In genomic region chr6:6920114-6920983, GRCh38 we compare ENCODE assay signal across 31 cellular contexts.
A peak's percentile ranks its signal among the peaks of the same experiment; 100 is the strongest.
DNase-seq lines count a peak whose midpoint lies in the region; ATAC-seq and TF ChIP-seq lines count a peak whose summit lies in the region.
"Had no signal": no experiment of that assay in that cellular context is flagged by ENCODE, and none has a peak within 500 bp of the region (broad histone marks: within the 10 kb centered on the region; RNA-seq: fewer than 3 reads in every experiment).

No MANE protein-coding gene starts in this region.

- H3K36me3 ChIP-seq in gastrocnemius medialis: no peaks in the 10 kb centered on the region
- no peaks in the 10 kb centered on the region for H3K36me3 ChIP-seq in transverse colon
- H3K36me3 ChIP-seq: HAP-1, neutrophil, upper lobe of left lung had no signal

- no peaks in the 10 kb centered on the region for H3K9me3 ChIP-seq in gastrocnemius medialis
- H3K9me3 ChIP-seq in transverse colon: no peaks in the 10 kb centered on the region
- H3K9me3 ChIP-seq: Caco-2, HAP-1, neutrophil, upper lobe of left lung had no signal

- DNase-seq in NCI-H2029 (lab: John Stamatoyannopoulos, UW) (peak; percentile 82), NCI-H2029 treated with DMSO at 0.1 percent for 48 hours (lab: John Stamatoyannopoulos, UW) (no peak), left ventricle myocardium superior (no peak), gastrocnemius medialis (peak in 1 of 2 donors; percentile 68), transverse colon (no peak), NCI-H510A (lab: John Stamatoyannopoulos, UW) (no peak)
- no peak for DNase-seq in activated naive CD8-positive, alpha-beta T cell treated with anti-CD3 and anti-CD28 coated beads for 36 hours
- DNase-seq: activated CD4-positive, alpha-beta memory T cell treated with anti-CD3 and anti-CD28 coated beads, Interleukin-2, amount 10 ng/mL, durations not matched to agents 7 days and 5 days; activated CD8-positive, alpha-beta memory T cell treated with anti-CD3 and anti-CD28 coated beads, Interleukin-2, amount 50 U/mL, for 48 hours; activated naive CD4-positive, alpha-beta T cell treated with Interleukin-2 at 50 U/mL for 16 hours; amniotic stem cell; Caco-2; DMS79; GDM1; hypothalamus; mesenchymal stem cell; NCI-H1694; SHP77 treated with DMSO at 0.1 percent for 48 hours; stimulated activated CD4-positive, alpha-beta T cell treated with anti-CD3 and anti-CD28 coated beads, Interleukin-12 subunit alpha, Interleukin-12 subunit beta, amount 100 ng/mL, for 4 hours; stimulated activated CD4-positive, alpha-beta T cell treated with anti-CD3 and anti-CD28 coated beads, Interleukin-2, amount 100 ng/mL, for 48 hours; upper lobe of left lung had no signal

- peaks cover 1% of the 10 kb centered on the region for H3K36me3 Mint-ChIP-seq in activated naive CD8-positive, alpha-beta T cell treated with anti-CD3 and anti-CD28 coated beads for 36 hours
- H3K36me3 Mint-ChIP-seq: IgD-negative memory B cell had no signal

- H3K9me3 Mint-ChIP-seq in activated naive CD8-positive, alpha-beta T cell treated with anti-CD3 and anti-CD28 coated beads for 36 hours: no peaks in the 10 kb centered on the region
- H3K9me3 Mint-ChIP-seq: activated CD4-positive, alpha-beta memory T cell treated with anti-CD3 and anti-CD28 coated beads, Interleukin-2, amount 10 ng/mL, durations not matched to agents 7 days and 5 days; IgD-negative memory B cell; T-helper 2 cell treated with Interferon-gamma antibody and Interleukin-4, amounts not matched to agents 5 μg/mL and 100 μg/mL, for 36 hours had no signal

- TF ChIP-seq POLR2A in gastrocnemius medialis (IDR thresholded peaks at IDR 0.05): no peak
- no peak for TF ChIP-seq POLR2A in transverse colon (IDR thresholded peaks at IDR 0.05)

- peak overlapping the region; percentile 83 to 96 (median 92) for H3K27ac ChIP-seq in gastrocnemius medialis
- H3K27ac ChIP-seq in transverse colon: no peak overlapping the region
- H3K27ac ChIP-seq: 22Rv1, C4-2B, neutrophil, upper lobe of left lung had no signal

- H3K4me1 Mint-ChIP-seq in activated naive CD8-positive, alpha-beta T cell treated with anti-CD3 and anti-CD28 coated beads for 36 hours: peaks cover 42% of the 10 kb centered on the region
- H3K4me1 Mint-ChIP-seq: activated CD4-positive, alpha-beta memory T cell treated with anti-CD3 and anti-CD28 coated beads, Interleukin-2, amount 10 ng/mL, durations not matched to agents 7 days and 5 days had no signal

- H3K27me3 ChIP-seq in gastrocnemius medialis (no peaks in the 10 kb centered on the region), transverse colon (no peaks in the 10 kb centered on the region)
- H3K27me3 ChIP-seq: neutrophil, upper lobe of left lung had no signal

- no peak overlapping the region for H3K4me3 Mint-ChIP-seq in activated naive CD8-positive, alpha-beta T cell treated with anti-CD3 and anti-CD28 coated beads for 36 hours
- H3K4me3 Mint-ChIP-seq: activated CD4-positive, alpha-beta memory T cell treated with anti-CD3 and anti-CD28 coated beads, Interleukin-2, amount 10 ng/mL, durations not matched to agents 7 days and 5 days; activated T-helper 1 cell treated with anti-CD3 and anti-CD28 coated beads, Interleukin-12 subunit alpha, Interleukin-12 subunit beta, Interleukin-2, Interleukin-4 antibody, amounts not matched to agents 30 ng/mL and 10 ng/mL and 1 ng/mL, durations not matched to agents 14 hours and 24 hours and 36 hours; IgD-negative memory B cell; T-helper 2 cell treated with Interferon-gamma antibody and Interleukin-4, amounts not matched to agents 5 μg/mL and 100 μg/mL, for 36 hours had no signal

- peaks cover 58 to 66% of the 10 kb centered on the region in 2 donors for H3K4me1 ChIP-seq in gastrocnemius medialis
- H3K4me1 ChIP-seq in transverse colon: peaks cover 9 to 15% (median 11%) of the 10 kb centered on the region in 4 donors
- H3K4me1 ChIP-seq: HAP-1 had no signal

- H3K27me3 Mint-ChIP-seq in activated naive CD8-positive, alpha-beta T cell treated with anti-CD3 and anti-CD28 coated beads for 36 hours: peaks cover 12% of the 10 kb centered on the region

- intact Hi-C loops in left ventricle myocardium superior (cut with micrococcal nuclease) (no loop called here), gastrocnemius medialis (cut with DNase I; ENCODE audit: low total_unique reads) (loop anchor here (5.0 kb wide), 1 partner anchor 173 kb away; no protein-coding TSS in a partner anchor), transverse colon (cut with DNase I; ENCODE audit: low total_unique reads) (no loop called here)

- WGBS in transverse colon (ENCODE audit: low coverage in 1 of 2), 2 donors: 72 to 81% methylated on average over 3 to 9 of the region's 9 CpGs

- H3K4me3 ChIP-seq in gastrocnemius medialis (no peak overlapping the region), transverse colon (no peak overlapping the region)
- H3K4me3 ChIP-seq: HAP-1, upper lobe of left lung had no signal

- no peak for TF ChIP-seq EP300 in transverse colon (IDR thresholded peaks at IDR 0.05; ENCODE audit: low read depth)

- peak overlapping the region; percentile 14 for H3K27ac Mint-ChIP-seq in activated naive CD8-positive, alpha-beta T cell treated with anti-CD3 and anti-CD28 coated beads for 36 hours
- H3K27ac Mint-ChIP-seq: activated CD4-positive, alpha-beta memory T cell treated with anti-CD3 and anti-CD28 coated beads, Interleukin-2, amount 10 ng/mL, durations not matched to agents 7 days and 5 days; activated T-helper 1 cell treated with anti-CD3 and anti-CD28 coated beads, Interleukin-12 subunit alpha, Interleukin-12 subunit beta, Interleukin-2, Interleukin-4 antibody, amounts not matched to agents 30 ng/mL and 10 ng/mL and 1 ng/mL, durations not matched to agents 14 hours and 24 hours and 36 hours; IgD-negative memory B cell; T-helper 2 cell treated with Interferon-gamma antibody and Interleukin-4, amounts not matched to agents 5 μg/mL and 100 μg/mL, for 36 hours had no signal

- TF ChIP-seq CTCF in gastrocnemius medialis (IDR thresholded peaks at IDR 0.05 in 4 of 5, conservative IDR thresholded peaks at IDR 0.05 in 1 of 5) (no peak), transverse colon (IDR thresholded peaks at IDR 0.05) (no peak)

- ATAC-seq in left ventricle myocardium superior (peak; percentile 63), gastrocnemius medialis (peak; percentile 9 to 23), HG02981 (IDR thresholded peaks at IDR 0.05; ENCODE audit: unreplicated experiment) (no peak)
- ATAC-seq: Panc1, sciatic nerve had no signal

- in situ Hi-C loops in gastrocnemius medialis (cut with MboI; ENCODE audit: low sequenced_read_pairs in 4 of 4) (loop anchor here (10.0 to 25.0 kb wide), 3 partner anchors 124 to 317 kb away; no protein-coding TSS in a partner anchor), transverse colon (cut with MboI; ENCODE audit: low pct_ligation_motif_present in 1 of 4, low pct_unique_long_range_greater_than_20kb in 1 of 4, low sequenced_read_pairs in 3 of 4) (no loop called here)

Comparison
In these comparisons a context has a peak if more than half of its experiments do, and no peak if none do; other contexts are left out.
1. H3K27ac ChIP-seq: peak in gastrocnemius medialis (4 of 4); none in transverse colon (0 of 4).
2. in situ Hi-C loops: an anchor here in gastrocnemius medialis (10.0 to 25.0 kb wide); none called in transverse colon.